In the genomic region with DNA sequence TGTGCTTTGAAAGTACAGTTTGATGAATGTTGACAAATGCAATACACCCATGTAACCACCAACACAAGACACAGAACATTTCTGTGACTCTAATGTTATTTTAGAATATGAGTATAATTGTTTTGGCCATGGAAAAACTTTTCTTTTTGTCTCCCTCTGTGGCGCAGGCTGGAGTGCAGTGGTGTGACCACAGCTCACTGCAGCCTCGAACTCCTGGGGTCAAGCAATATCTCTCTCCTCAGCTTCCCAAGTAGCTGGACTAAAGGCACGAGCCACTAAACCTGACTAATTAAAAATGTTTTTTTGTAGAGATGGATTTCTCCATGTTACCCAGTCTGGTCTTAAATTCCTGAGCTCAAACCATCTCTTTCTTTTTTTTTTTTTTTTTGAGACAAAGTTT, we compare ENCODE assay signal across 18 cellular contexts. TPM values are rescaled to one million over a fixed set of nuclear protein-coding genes. Genes with fewer than 3 reads are reported as not detected.
DNase-seq lines count a peak whose midpoint lies in the region; ATAC-seq, FAIRE-seq and TF ChIP-seq lines count a peak whose summit lies in the region.
"Had no signal": no experiment of that assay in that cellular context is flagged by ENCODE, and none has a peak within 500 bp of the region (broad histone marks: within the 10 kb centered on the region; RNA-seq: fewer than 3 reads in every experiment).

No MANE protein-coding gene starts in this region.

- H3K27ac Mint-ChIP-seq in endodermal cell = no peak overlapping the region
- H3K27ac Mint-ChIP-seq: GM23338 had no signal

- no peak overlapping the region for H3K27ac ChIP-seq in right lobe of liver
- H3K27ac ChIP-seq in HepG2 (ENCODE audit: extremely low read length, insufficient read depth, low read length) = no peak overlapping the region
- H3K27ac ChIP-seq in endodermal cell (ENCODE audit: low read depth, low read length) = no peak overlapping the region
- no peak overlapping the region for H3K27ac ChIP-seq in osteoblast (ENCODE audit: low read depth, low read length)
- H3K27ac ChIP-seq in upper lobe of right lung = no peak overlapping the region
- H3K27ac ChIP-seq: 22Rv1, BLaER1, HL-60 had no signal

- no peaks in the 10 kb centered on the region for H3K36me3 Mint-ChIP-seq in endodermal cell (ENCODE audit: low read depth)
- H3K36me3 Mint-ChIP-seq: CD8-positive, alpha-beta memory T cell had no signal

- no peak for FAIRE-seq in HepG2 (lab: Jason Lieb, UNC)

- 82% methylated on average over 3 of the region's 3 CpGs for WGBS in right lobe of liver (ENCODE audit: insufficient coverage, low coverage, low lambda C conversion rate, missing lambda C conversion rate)
- 62% methylated on average over 3 of the region's 3 CpGs for WGBS in HepG2 (ENCODE audit: low lambda C conversion rate)
- WGBS in endodermal cell (ENCODE audit: insufficient coverage in 1 of 2, insufficient read length in 1 of 2), 2 experiments = 89 to 100% methylated on average over 2 to 3 of the region's 3 CpGs

- POLR2A ChIA-PET in HepG2 (lab: Yijun Ruan, JAX) = no interaction called here

- CTCF ChIA-PET in HepG2 (lab: Yijun Ruan, JAX; ENCODE audit: low intra/inter-chr PET ratio, low total read pairs) = no interaction called here

- H3K27me3 Mint-ChIP-seq in endodermal cell (ENCODE audit: insufficient read depth) = no peaks in the 10 kb centered on the region

- H2AFZ ChIP-seq in HepG2 (ENCODE audit: low read length) (no peak overlapping the region), osteoblast (ENCODE audit: low read length) (no peak overlapping the region)
- H2AFZ ChIP-seq: GM23338 had no signal

- no peaks in the 10 kb centered on the region for H3K79me2 ChIP-seq in HepG2 (ENCODE audit: insufficient read depth, low read length)
- no peaks in the 10 kb centered on the region for H3K79me2 ChIP-seq in osteoblast (ENCODE audit: insufficient read depth, low read length)

- no peak for TF ChIP-seq POLR2A in right lobe of liver (IDR thresholded peaks at IDR 0.05)
- no peak for TF ChIP-seq POLR2A in HepG2 (IDR thresholded peaks at IDR 0.05; ENCODE audit: insufficient read depth in 1 of 2, low read depth in 2 of 2, low read length in 2 of 2)

- TF ChIP-seq EP300 in HepG2 (IDR thresholded peaks at IDR 0.05; ENCODE audit: low read depth in 2 of 2, low read length in 2 of 2) = no peak
- no peak for TF ChIP-seq EP300 in HepG2 (CRISPR knock-in tag; IDR thresholded peaks at IDR 0.05; ENCODE audit: borderline replicate concordance)

- no peaks in the 10 kb centered on the region for H3K4me1 ChIP-seq in right lobe of liver
- H3K4me1 ChIP-seq in HepG2 (ENCODE audit: insufficient read depth, low read length) = peaks cover 7% of the 10 kb centered on the region; the same call in 1 of the 2 replicates
- peaks cover 3% of the 10 kb centered on the region for H3K4me1 ChIP-seq in endodermal cell (ENCODE audit: control insufficient read depth, insufficient read depth, low read length)
- no peaks in the 10 kb centered on the region for H3K4me1 ChIP-seq in osteoblast (ENCODE audit: insufficient read depth, low read length)
- no peaks in the 10 kb centered on the region for H3K4me1 ChIP-seq in upper lobe of right lung

- ATAC-seq in right lobe of liver (no peak), HepG2 (no peak), upper lobe of right lung (no peak)
- ATAC-seq: GM23338 had no signal

- DNase-seq in right lobe of liver = peak in 2 of 3 donors; percentile 1 to 2
- no peak for DNase-seq in HepG2 (ENCODE audit: low spot score)
- peak; percentile 24 for DNase-seq in endodermal cell
- DNase-seq in osteoblast (ENCODE audit: insufficient read length, low spot score, missing footprints) = peak; percentile 41
- peak; percentile 5 for DNase-seq in upper lobe of right lung
- no peak for DNase-seq in effector CD4-positive, alpha-beta T cell
- DNase-seq in activated naive CD4-positive, alpha-beta T cell treated with Interleukin-2 at 50 U/mL for 16 hours = no peak
- DNase-seq in DMS153 treated with DMSO at 0.1 percent for 48 hours (lab: John Stamatoyannopoulos, UW; ENCODE audit: unreplicated experiment) = no peak
- DNase-seq: AML-193; CD8-positive, alpha-beta memory T cell; DMS53; GF-D8; H7 had no signal

- H3K4me2 ChIP-seq in HepG2 (ENCODE audit: low read depth, low read length) = no peak overlapping the region
- no peak overlapping the region for H3K4me2 ChIP-seq in osteoblast (ENCODE audit: insufficient read depth, low read length)
- H3K4me2 ChIP-seq: BLaER1, GM23338 had no signal

- in situ Hi-C loops in HepG2 (cut with HindIII; ENCODE audit: extremely low pct_ligation_motif_present, low pct_unique_long_range_greater_than_20kb) = no loop called here

- no TSS peak for BruUV-seq in HepG2 (replicated peaks; lab: Mats Ljungman, UMichigan)

- H3K9ac ChIP-seq in HepG2 (ENCODE audit: insufficient read depth, low read depth, low read length) = no peak overlapping the region
- H3K9ac ChIP-seq in endodermal cell (ENCODE audit: extremely low read depth, low read length, poor library complexity, severe bottlenecking) = no peak overlapping the region
- H3K9ac ChIP-seq: BLaER1 had no signal

- no peak for TF ChIP-seq RAD21 in HepG2 (CRISPR knock-in tag; IDR thresholded peaks at IDR 0.05)

- H3K27me3 ChIP-seq in right lobe of liver (no peaks in the 10 kb centered on the region), HepG2 (ENCODE audit: control insufficient read depth in 1 of 2, insufficient read depth in 2 of 2, low read length in 2 of 2) (0 out of 5 replicates have a peak, but pooled peaks cover 1 to 4% of the 10 kb centered on the region in 2 experiments), endodermal cell (ENCODE audit: control insufficient read depth, insufficient read depth, low read length, poor library complexity, severe bottlenecking) (no peaks in the 10 kb centered on the region), osteoblast (ENCODE audit: insufficient read depth, low read length) (peaks cover 5% of the 10 kb centered on the region), upper lobe of right lung (no peaks in the 10 kb centered on the region)
- H3K27me3 ChIP-seq: BLaER1 had no signal

- intact Hi-C loops in right lobe of liver (cut with DNase I) (no loop called here), HepG2 (cut with micrococcal nuclease; ENCODE audit: unreplicated experiment) (no loop called here), upper lobe of right lung (cut with DNase I) (no loop called here)

- no peak overlapping the region for H3K4me3 ChIP-seq in right lobe of liver
- no peak overlapping the region for H3K4me3 ChIP-seq in HepG2 (replicated peaks in 1 of 3; ENCODE audit: insufficient read depth in 1 of 3, low read depth in 2 of 3, low read length in 3 of 3)
- no peak overlapping the region for H3K4me3 ChIP-seq in endodermal cell (ENCODE audit: low read length)
- no peak overlapping the region for H3K4me3 ChIP-seq in osteoblast (ENCODE audit: insufficient read depth, low read length)
- H3K4me3 ChIP-seq in upper lobe of right lung = no peak overlapping the region
- H3K4me3 ChIP-seq: BLaER1, GM23338 had no signal

- H4K20me1 ChIP-seq in HepG2 (ENCODE audit: insufficient read depth, low read length) (no peaks in the 10 kb centered on the region), osteoblast (ENCODE audit: insufficient read depth, low read length) (no peaks in the 10 kb centered on the region)
- H4K20me1 ChIP-seq: BLaER1 had no signal

- H3K4me3 Mint-ChIP-seq in endodermal cell = no peak overlapping the region
- H3K4me3 Mint-ChIP-seq: CD8-positive, alpha-beta memory T cell; GM23338 had no signal

- no peak for TF ChIP-seq CTCF in right lobe of liver (IDR thresholded peaks at IDR 0.05)
- TF ChIP-seq CTCF in HepG2 (CRISPR knock-in tag; IDR thresholded peaks at IDR 0.05) = no peak
- no peak for TF ChIP-seq CTCF in endodermal cell (conservative IDR thresholded peaks at IDR 0.05)
- no peak for TF ChIP-seq CTCF in osteoblast (IDR thresholded peaks at IDR 0.05; ENCODE audit: extremely low read depth, low read depth, low read length)
- no peak for TF ChIP-seq CTCF in upper lobe of right lung (IDR thresholded peaks at IDR 0.05)

- peaks cover 4% of the 10 kb centered on the region for H3K4me1 Mint-ChIP-seq in endodermal cell
- H3K4me1 Mint-ChIP-seq: CD8-positive, alpha-beta memory T cell had no signal

- H3K9me3 ChIP-seq in right lobe of liver = no peaks in the 10 kb centered on the region
- H3K9me3 ChIP-seq in HepG2 (ENCODE audit: low read length) = no peaks in the 10 kb centered on the region
- H3K9me3 ChIP-seq in endodermal cell (ENCODE audit: control insufficient read depth, low read length) = no peaks in the 10 kb centered on the region
- no peaks in the 10 kb centered on the region for H3K9me3 ChIP-seq in osteoblast (ENCODE audit: low read depth, low read length)
- no peaks in the 10 kb centered on the region for H3K9me3 ChIP-seq in upper lobe of right lung
- H3K9me3 ChIP-seq: BLaER1, Caco-2 had no signal

- no peaks in the 10 kb centered on the region for H3K36me3 ChIP-seq in right lobe of liver
- no peaks in the 10 kb centered on the region for H3K36me3 ChIP-seq in HepG2 (replicated peaks in 1 of 2; ENCODE audit: control insufficient read depth in 1 of 2, insufficient read depth in 2 of 2, low read length in 2 of 2)
- H3K36me3 ChIP-seq in endodermal cell (ENCODE audit: control insufficient read depth, insufficient read depth, low read length) = no peaks in the 10 kb centered on the region
- no peaks in the 10 kb centered on the region for H3K36me3 ChIP-seq in osteoblast (ENCODE audit: insufficient read depth, low read length)
- no peaks in the 10 kb centered on the region for H3K36me3 ChIP-seq in upper lobe of right lung
- H3K36me3 ChIP-seq: BLaER1 had no signal

- H3K9me3 Mint-ChIP-seq in endodermal cell = no peaks in the 10 kb centered on the region
- H3K9me3 Mint-ChIP-seq: CD8-positive, alpha-beta memory T cell; GM23338 had no signal

RNA-seq across cellular contexts. Expression of gene BCAS4, which starts 20.3 kb away (rescaled TPM):
- total RNA-seq in right lobe of liver (1 to 10 TPM in 1 of 6 experiments, under 1 TPM in 5; 0.31 to 1.4 (median 0.60) TPM), HepG2 (2016; rRNA removed; fragmentation: Illumina TruSeq; extraction: Trizol) (5.9 and 7.2 TPM in 2 replicates), endodermal cell (10 to 100 TPM in 1 of 2 donors, 1 to 10 TPM in 1; 9.5 to 25.2 TPM), osteoblast (2.4 and 2.9 TPM in 2 replicates), upper lobe of right lung (4.3 TPM)
- total RNA-seq in HepG2 (2016; cell fraction: cytosol; rRNA removed; fragmentation: Illumina TruSeq; extraction: Trizol; ENCODE audit: low read depth) = 3.6 and 4.1 TPM in 2 replicates
- 7.0 and 8.2 TPM in 2 replicates for total RNA-seq in HepG2 (2016; cell fraction: insoluble cytoplasmic fraction; rRNA removed; fragmentation: Illumina TruSeq; extraction: Trizol)
- 6.0 and 7.8 TPM in 2 replicates for total RNA-seq in HepG2 (2016; cell fraction: membrane; rRNA removed; fragmentation: Illumina TruSeq; extraction: Trizol)
- total RNA-seq in HepG2 (2016; cell fraction: nucleus; rRNA removed; fragmentation: Illumina TruSeq; extraction: Trizol) = 3.0 and 4.1 TPM in 2 replicates
- 7.9 and 8.0 TPM in 2 replicates for polyA plus RNA-seq in HepG2 (2011; rRNA removed)
- polyA plus RNA-seq in HepG2 (2011; cell fraction: cytosol; rRNA removed) = 6.7 and 10.5 TPM in 2 replicates
- polyA plus RNA-seq in HepG2 (2011; cell fraction: nucleus; rRNA removed) = 4.6 and 7.3 TPM in 2 replicates
- polyA plus RNA-seq in HepG2 (2012) = 3.8 and 5.2 TPM in 2 replicates
- 6.8 and 7.0 TPM in 2 replicates for polyA plus RNA-seq in HepG2 (2016; cell fraction: cytosol; fragmentation: Illumina TruSeq; extraction: Trizol; ENCODE audit: low read depth)
- polyA plus RNA-seq in HepG2 (2016; cell fraction: insoluble cytoplasmic fraction; fragmentation: Illumina TruSeq; extraction: Trizol; ENCODE audit: low read depth) = 6.9 and 7.1 TPM in 2 replicates
- 5.1 and 6.4 TPM in 2 replicates for polyA plus RNA-seq in HepG2 (2016; cell fraction: membrane; fragmentation: Illumina TruSeq; extraction: Trizol; ENCODE audit: low read depth)
- 3.6 and 6.6 TPM in 2 replicates for polyA plus RNA-seq in HepG2 (2016; cell fraction: nucleus; fragmentation: Illumina TruSeq; extraction: Trizol; ENCODE audit: insufficient read depth, low read depth)
- polyA minus RNA-seq in HepG2 (2011; rRNA and poly(A)+ RNA removed; ENCODE audit: low replicate concordance) = 0.07 and 10.0 TPM in 2 replicates
- polyA minus RNA-seq in HepG2 (2011; cell fraction: cytosol; rRNA and poly(A)+ RNA removed) = 2.9 and 4.1 TPM in 2 replicates
- polyA minus RNA-seq in HepG2 (2011; cell fraction: nucleus; rRNA and poly(A)+ RNA removed) = 2.9 and 4.1 TPM in 2 replicates
- polyA plus RNA-seq in endodermal cell (2013, experiment 1 of 2) = 10.0 TPM
- 10.5 TPM for polyA plus RNA-seq in endodermal cell (2013, experiment 2 of 2)

RNA-seq across cellular contexts. Expression of gene PARD6B, which starts 43.1 kb away (rescaled TPM):
- total RNA-seq in right lobe of liver (10 to 100 TPM in 2 of 6 experiments, 1 to 10 TPM in 4; 6.6 to 11.1 (median 8.5) TPM), HepG2 (2016; rRNA removed; fragmentation: Illumina TruSeq; extraction: Trizol) (22.2 and 26.6 TPM in 2 replicates), endodermal cell (10 to 100 TPM; 29.0 to 36.7 TPM), osteoblast (0.72 and 0.88 TPM in 2 replicates), upper lobe of right lung (43.2 TPM)
- 1.9 TPM in 2 replicates for total RNA-seq in HepG2 (2016; cell fraction: cytosol; rRNA removed; fragmentation: Illumina TruSeq; extraction: Trizol; ENCODE audit: low read depth)
- 21.4 and 26.1 TPM in 2 replicates for total RNA-seq in HepG2 (2016; cell fraction: insoluble cytoplasmic fraction; rRNA removed; fragmentation: Illumina TruSeq; extraction: Trizol)
- total RNA-seq in HepG2 (2016; cell fraction: membrane; rRNA removed; fragmentation: Illumina TruSeq; extraction: Trizol) = 10.5 and 11.8 TPM in 2 replicates
- total RNA-seq in HepG2 (2016; cell fraction: nucleus; rRNA removed; fragmentation: Illumina TruSeq; extraction: Trizol) = 12.5 and 14.9 TPM in 2 replicates
- 6.0 and 6.9 TPM in 2 replicates for polyA plus RNA-seq in HepG2 (2011; rRNA removed)
- polyA plus RNA-seq in HepG2 (2011; cell fraction: cytosol; rRNA removed) = 2.8 and 4.1 TPM in 2 replicates
- 2.6 and 3.1 TPM in 2 replicates for polyA plus RNA-seq in HepG2 (2011; cell fraction: nucleus; rRNA removed)
- polyA plus RNA-seq in HepG2 (2012) = 4.6 and 4.9 TPM in 2 replicates
- 0.35 and 0.57 TPM in 2 replicates for polyA plus RNA-seq in HepG2 (2016; cell fraction: cytosol; fragmentation: Illumina TruSeq; extraction: Trizol; ENCODE audit: low read depth)
- 8.8 and 9.1 TPM in 2 replicates for polyA plus RNA-seq in HepG2 (2016; cell fraction: insoluble cytoplasmic fraction; fragmentation: Illumina TruSeq; extraction: Trizol; ENCODE audit: low read depth)
- 2.6 and 2.7 TPM in 2 replicates for polyA plus RNA-seq in HepG2 (2016; cell fraction: membrane; fragmentation: Illumina TruSeq; extraction: Trizol; ENCODE audit: low read depth)
- polyA plus RNA-seq in HepG2 (2016; cell fraction: nucleus; fragmentation: Illumina TruSeq; extraction: Trizol; ENCODE audit: insufficient read depth, low read depth) = 13.0 and 13.3 TPM in 2 replicates
- 3.1 and 8.3 TPM in 2 replicates for polyA minus RNA-seq in HepG2 (2011; rRNA and poly(A)+ RNA removed; ENCODE audit: low replicate concordance)
- 22.0 and 24.4 TPM in 2 replicates for polyA minus RNA-seq in HepG2 (2011; cell fraction: cytosol; rRNA and poly(A)+ RNA removed)
- polyA minus RNA-seq in HepG2 (2011; cell fraction: nucleus; rRNA and poly(A)+ RNA removed) = 10.6 and 14.4 TPM in 2 replicates
- 5.8 TPM for polyA plus RNA-seq in endodermal cell (2013, experiment 1 of 2)
- 7.0 TPM for polyA plus RNA-seq in endodermal cell (2013, experiment 2 of 2)

Comparison
In these comparisons a context has a peak if more than half of its experiments do, and no peak if none do; other contexts are left out.
1. DNase-seq: peak in right lobe of liver (2 of 3), endodermal cell (single experiment), osteoblast (single experiment) and upper lobe of right lung (single experiment); none in HepG2 (single experiment), effector CD4-positive, alpha-beta T cell (single experiment), activated naive CD4-positive, alpha-beta T cell treated with Interleukin-2 at 50 U/mL for 16 hours (single experiment) and DMS153 treated with DMSO at 0.1 percent for 48 hours (single experiment).